In the genomic region with DNA sequence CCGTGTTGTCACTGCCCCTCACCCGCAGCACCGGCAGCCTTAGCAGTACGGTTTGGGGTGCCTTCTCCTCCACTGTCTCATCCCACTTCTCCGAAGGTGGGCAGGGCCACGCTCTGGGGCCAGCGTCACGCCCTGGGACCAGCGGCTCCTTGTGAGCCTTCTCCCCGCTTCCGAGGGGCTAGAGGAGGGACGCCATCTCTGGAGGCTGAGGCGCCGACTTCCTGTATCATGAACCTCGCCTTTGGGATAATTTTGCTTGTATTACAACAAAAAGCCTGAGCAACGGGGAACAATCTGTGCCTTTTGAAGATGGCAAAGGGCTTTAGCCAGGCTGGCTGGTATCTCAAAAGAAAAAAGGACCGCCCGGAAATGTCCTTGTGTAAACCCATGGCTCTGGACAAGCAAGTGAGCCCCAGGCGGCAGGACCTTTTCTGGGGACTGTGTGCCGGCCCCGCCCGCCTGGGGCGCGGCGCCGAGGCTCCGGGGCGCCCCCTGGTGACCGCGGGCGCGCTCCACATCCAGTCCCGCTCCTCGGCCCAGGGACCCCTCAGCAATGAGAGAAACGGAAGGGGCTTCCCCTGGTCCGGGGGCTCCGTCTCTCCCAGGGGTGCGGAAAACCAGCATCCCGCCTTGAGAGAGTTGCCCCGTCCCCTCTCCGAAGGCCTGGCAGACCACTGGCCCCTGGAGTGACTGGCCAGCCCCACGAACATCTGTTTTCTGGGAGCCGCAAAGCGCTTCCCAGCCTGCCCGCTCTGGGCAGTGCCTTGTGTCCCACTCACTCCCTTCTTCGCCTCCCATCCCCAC, we compare ENCODE assay signal across 8 cellular contexts. TPM values are rescaled to one million over a fixed set of nuclear protein-coding genes. Genes with fewer than 3 reads are reported as not detected.
DNase-seq lines count a peak whose midpoint lies in the region; ATAC-seq, FAIRE-seq and TF ChIP-seq lines count a peak whose summit lies in the region.

No MANE protein-coding gene starts in this region.

- H2BK12ac ChIP-seq in H1 (ENCODE audit: low read depth, low read length): peak overlapping the region; percentile 87; the same call in 1 of the 2 replicates

- no peak overlapping the region for H3K14ac ChIP-seq in H1 (ENCODE audit: insufficient read length)

- peak; percentile 85 for ATAC-seq in GM18498 (IDR thresholded peaks at IDR 0.05; ENCODE audit: unreplicated experiment)
- ATAC-seq in HG02840 (IDR thresholded peaks at IDR 0.05; ENCODE audit: low FRiP score, unreplicated experiment): peak; percentile 58

- peak; percentile 53 to 77 for TF ChIP-seq RAD21 in H1 (IDR thresholded peaks at IDR 0.05 in 1 of 2, conservative IDR thresholded peaks at IDR 0.05 in 1 of 2; ENCODE audit: low read depth in 2 of 2, low read length in 2 of 2)

- WGBS in H1 (ENCODE audit: extremely low coverage in 1 of 2, insufficient coverage in 1 of 2, insufficient read length in 1 of 2, insufficient replicate concordance in 2 of 2, low coverage in 1 of 2, low lambda C conversion rate in 2 of 2, missing lambda C conversion rate in 1 of 2), 2 experiments: 6% methylated on average over 33 of the region's 46 CpGs; no CpG with 5 or more reads in 1 of the 2 experiments
- no CpG with 5 or more reads among the region's 46 CpGs for WGBS in mesendoderm (ENCODE audit: extremely low coverage, insufficient coverage, low lambda C conversion rate)

- H3K27ac ChIP-seq in 22Rv1 (no peak overlapping the region), H1 (ENCODE audit: low read depth, low read length) (no peak overlapping the region; the same call in 1 of the 2 replicates), mesendoderm (ENCODE audit: low read depth, low read length) (peak overlapping the region; percentile 64)

- H3K4me3 ChIP-seq in H1 (ENCODE audit: extremely low read depth in 1 of 4, insufficient read depth in 2 of 4, low read depth in 3 of 4, low read length in 4 of 4) (peak overlapping the region; percentile 32 to 64 (median 46)), mesendoderm (ENCODE audit: low read length) (peak overlapping the region; percentile 46)

- H3K18ac ChIP-seq in H1 (ENCODE audit: extremely low read depth, low read length) (peak overlapping the region; percentile 95), mesendoderm (ENCODE audit: low read length) (peak overlapping the region; percentile 51)

- CTCF ChIA-PET in H1 (lab: Charles Lee; ENCODE audit: partially characterized antibody): interaction anchor here (0.6 to 2.9 kb wide), 13 partner anchors 8 to 377 kb away, joined by 3 to 40 read pairs (median 6); no protein-coding TSS in a partner anchor

- H3K4me1 ChIP-seq in H1 (replicated peaks in 1 of 4; ENCODE audit: control insufficient read depth in 3 of 4, insufficient read depth in 4 of 4, low read length in 3 of 4) (peaks cover 25 to 51% (median 36%) of the 10 kb centered on the region in 4 experiments), mesendoderm (ENCODE audit: control insufficient read depth, low read depth, low read length) (peaks cover 17% of the 10 kb centered on the region)

- peaks cover 11% of the 10 kb centered on the region; the same call in 1 of the 2 replicates for H3K23me2 ChIP-seq in H1 (ENCODE audit: low read depth, low read length)

- H2AFZ ChIP-seq in H1 (ENCODE audit: low read length): peak overlapping the region; percentile 27; the same call in 1 of the 2 replicates

- peak; percentile 49 for DNase-seq in NCI-H345 (lab: John Stamatoyannopoulos, UW)
- DNase-seq in activated CD8-positive, alpha-beta memory T cell treated with anti-CD3 and anti-CD28 coated beads for 24 hours: peak; percentile 91
- DNase-seq in H1 (ENCODE audit: low read depth in 1 of 2, low spot score in 2 of 2): peak in 1 of 2 experiments; percentile 88
- DNase-seq in mesendoderm: peak; percentile 78
- peak; percentile 43 to 58 for DNase-seq in stimulated activated CD8-positive, alpha-beta memory T cell treated with anti-CD3 and anti-CD28 coated beads, Interleukin-2, amount 100 ng/mL, for 48 hours (ENCODE audit: low read depth in 2 of 2)

- FAIRE-seq in H1 (lab: Jason Lieb, UNC): no peak

- H3K27me3 ChIP-seq in H1 (replicated peaks in 1 of 4; ENCODE audit: control insufficient read depth in 3 of 4, extremely low read depth in 1 of 4, insufficient read depth in 3 of 4, low read length in 3 of 4) (no peaks in the 10 kb centered on the region; a peak in 1 of 7 replicates), mesendoderm (ENCODE audit: insufficient read depth, low read length, poor library complexity) (no peaks in the 10 kb centered on the region)

- H3K9ac ChIP-seq in H1 (replicated peaks in 1 of 4; ENCODE audit: extremely low read depth in 1 of 4, low read depth in 3 of 4, low read length in 3 of 4) (peak overlapping the region in 2 of 4 experiments; percentile 18 to 25; a peak in 2 of 7 replicates), mesendoderm (ENCODE audit: low read length) (peak overlapping the region; percentile 82)

- H4K20me1 ChIP-seq in H1 (replicated peaks in 1 of 2; ENCODE audit: control insufficient read depth in 1 of 2, insufficient read depth in 2 of 2, low read length in 2 of 2): no peaks in the 10 kb centered on the region

- peak overlapping the region; percentile 65 to 85 for H3K4me2 ChIP-seq in H1 (ENCODE audit: insufficient read depth in 1 of 2, low read depth in 2 of 2, low read length in 2 of 2)
- peak overlapping the region; percentile 61 for H3K4me2 ChIP-seq in mesendoderm (ENCODE audit: low read length)

- peak overlapping the region; percentile 31 for H4K91ac ChIP-seq in H1 (replicated peaks; ENCODE audit: insufficient read length, low read length)

- H3K36me3 ChIP-seq in H1 (ENCODE audit: control insufficient read depth in 2 of 4, insufficient read depth in 4 of 4, low read length in 3 of 4): peaks cover 0 to 6% (median 0%) of the 10 kb centered on the region in 4 experiments; a peak in 3 of 8 replicates
- H3K36me3 ChIP-seq in mesendoderm (ENCODE audit: control insufficient read depth, insufficient read depth, low read length): no peaks in the 10 kb centered on the region

- POLR2A ChIA-PET in H1 (lab: Charles Lee; ENCODE audit: partially characterized antibody): interaction anchor here (0.7 to 2.3 kb wide), 7 partner anchors 8 to 42 kb away, joined by 3 to 11 read pairs (median 4); no protein-coding TSS in a partner anchor

- no peak for TF ChIP-seq POLR2A in H1 (IDR thresholded peaks at IDR 0.05; ENCODE audit: control extremely low read depth in 1 of 2, low read depth in 2 of 2, low read length in 2 of 2)

- H2BK120ac ChIP-seq in H1 (replicated peaks; ENCODE audit: low read depth, low read length): no peak overlapping the region
- no peak overlapping the region for H2BK120ac ChIP-seq in mesendoderm (ENCODE audit: low read depth, low read length)

- TF ChIP-seq EP300 in H1 (IDR thresholded peaks at IDR 0.05; ENCODE audit: borderline replicate concordance in 1 of 2, low read depth in 2 of 2, low read length in 2 of 2): no peak

- no peak overlapping the region for H2BK20ac ChIP-seq in H1 (ENCODE audit: low read length)

- no peaks in the 10 kb centered on the region for H3K79me2 ChIP-seq in H1 (ENCODE audit: control insufficient read depth in 1 of 2, insufficient read depth in 2 of 2, low read length in 2 of 2)
- H3K79me2 ChIP-seq in mesendoderm (ENCODE audit: control insufficient read depth, insufficient read depth, low read length): no peaks in the 10 kb centered on the region

- H3K56ac ChIP-seq in H1 (replicated peaks; ENCODE audit: insufficient read length, low read depth, low read length) (peak overlapping the region; percentile 12), mesendoderm (ENCODE audit: low read length) (peak overlapping the region; percentile 94)

- H2BK5ac ChIP-seq in H1 (ENCODE audit: low read depth, low read length) (peak overlapping the region; percentile 75; the same call in 1 of the 2 replicates), mesendoderm (ENCODE audit: low read length) (peak overlapping the region; percentile 54)

- H3K23ac ChIP-seq in H1 (ENCODE audit: insufficient read length): no peak overlapping the region
- H3K23ac ChIP-seq in mesendoderm (ENCODE audit: low read length): peak overlapping the region; percentile 99

- H2BK15ac ChIP-seq in H1 (ENCODE audit: low read length): no peak overlapping the region
- H2BK15ac ChIP-seq in mesendoderm (replicated peaks; ENCODE audit: low read depth): no peak overlapping the region

- H4K8ac ChIP-seq in H1 (ENCODE audit: extremely low read depth, insufficient read depth, low read length): peak overlapping the region; percentile 86
- H4K8ac ChIP-seq in mesendoderm (ENCODE audit: low read depth, low read length): no peak overlapping the region

- TF ChIP-seq CTCF in 22Rv1 (IDR thresholded peaks at IDR 0.05) (peak; percentile 97), H1 (IDR thresholded peaks at IDR 0.05; ENCODE audit: control extremely low read depth in 1 of 3, insufficient read depth in 1 of 3, low read depth in 1 of 3, low read length in 3 of 3) (peak; percentile 70 to 87 (median 77))

- no peaks in the 10 kb centered on the region for H3K9me3 ChIP-seq in H1 (ENCODE audit: insufficient read depth in 2 of 2, low read depth in 1 of 2, low read length in 1 of 2)

- H2AK5ac ChIP-seq in H1 (ENCODE audit: low read depth, low read length): no peak overlapping the region
- no peak overlapping the region for H2AK5ac ChIP-seq in mesendoderm (ENCODE audit: low read length)

- H3K79me1 ChIP-seq in H1 (ENCODE audit: low read depth, low read length) (no peaks in the 10 kb centered on the region), mesendoderm (ENCODE audit: low read length) (no peaks in the 10 kb centered on the region)

- H4K5ac ChIP-seq in H1 (ENCODE audit: insufficient read length, low read depth, low read length) (peak overlapping the region; percentile 56), mesendoderm (ENCODE audit: low read length) (no peak overlapping the region)

- H3K4ac ChIP-seq in H1 (replicated peaks; ENCODE audit: insufficient read length, low read depth, low read length) (no peak overlapping the region), mesendoderm (ENCODE audit: low read depth, low read length) (peak overlapping the region; percentile 64)

RNA-seq across cellular contexts. Expression of a gene that starts 3.8 kb away (rescaled TPM):
- total RNA-seq in H1 (2021; fragmentation: NEBNext Ultra II Directional; extraction: Animal tissue kit (Norgen Biotek cat#: 25700)): 0.67 and 0.80 TPM in 2 replicates
- polyA plus RNA-seq in H1 (2011; rRNA removed): 4.5 and 5.3 TPM in 2 replicates
- polyA plus RNA-seq in H1 (2011; cell fraction: cytosol; rRNA removed): 3.6 TPM
- polyA plus RNA-seq in H1 (2011; cell fraction: nucleus; rRNA removed): 6.4 TPM
- polyA plus RNA-seq in H1 (2012, experiment 1 of 2): 1.5 to 2.8 TPM (median 2.0 TPM) in 4 replicates
- 1.9 TPM for polyA plus RNA-seq in H1 (2012, experiment 2 of 2)
- 0.14 TPM for polyA plus RNA-seq in H1 (2013, experiment 1 of 2)
- 0.07 TPM for polyA plus RNA-seq in H1 (2013, experiment 2 of 2)
- 6.2 and 6.3 TPM in 2 replicates for polyA minus RNA-seq in H1 (2011; rRNA and poly(A)+ RNA removed)
- polyA minus RNA-seq in H1 (2011; cell fraction: cytosol; rRNA and poly(A)+ RNA removed): 2.8 TPM
- polyA minus RNA-seq in H1 (2011; cell fraction: nucleus; rRNA and poly(A)+ RNA removed): 6.5 TPM
- polyA plus RNA-seq in mesendoderm (2013, experiment 1 of 2): 0.10 TPM
- polyA plus RNA-seq in mesendoderm (2013, experiment 2 of 2): 0.10 TPM

RNA-seq across cellular contexts. Expression of a gene that starts 15.2 kb away (rescaled TPM):
- total RNA-seq in H1 (2021; fragmentation: NEBNext Ultra II Directional; extraction: Animal tissue kit (Norgen Biotek cat#: 25700)): 12.3 and 14.5 TPM in 2 replicates
- 14.3 and 16.1 TPM in 2 replicates for polyA plus RNA-seq in H1 (2011; rRNA removed)
- polyA plus RNA-seq in H1 (2011; cell fraction: cytosol; rRNA removed): 17.1 TPM
- polyA plus RNA-seq in H1 (2011; cell fraction: nucleus; rRNA removed): 36.6 TPM
- 7.0 to 11.7 TPM (median 8.8 TPM) in 4 replicates for polyA plus RNA-seq in H1 (2012, experiment 1 of 2)
- 5.5 TPM for polyA plus RNA-seq in H1 (2012, experiment 2 of 2)
- 7.2 TPM for polyA plus RNA-seq in H1 (2013, experiment 1 of 2)
- polyA plus RNA-seq in H1 (2013, experiment 2 of 2): 6.4 TPM
- polyA minus RNA-seq in H1 (2011; rRNA and poly(A)+ RNA removed): 12.2 and 16.5 TPM in 2 replicates
- 6.1 TPM for polyA minus RNA-seq in H1 (2011; cell fraction: cytosol; rRNA and poly(A)+ RNA removed)
- 29.0 TPM for polyA minus RNA-seq in H1 (2011; cell fraction: nucleus; rRNA and poly(A)+ RNA removed)
- polyA plus RNA-seq in mesendoderm (2013, experiment 1 of 2): 3.1 TPM
- 3.9 TPM for polyA plus RNA-seq in mesendoderm (2013, experiment 2 of 2)

RNA-seq across cellular contexts. Expression of a gene that starts 25.9 kb away (rescaled TPM):
- total RNA-seq in H1 (2021; fragmentation: NEBNext Ultra II Directional; extraction: Animal tissue kit (Norgen Biotek cat#: 25700)): 42.5 and 45.2 TPM in 2 replicates
- 9.6 and 18.2 TPM in 2 replicates for polyA plus RNA-seq in H1 (2011; rRNA removed)
- polyA plus RNA-seq in H1 (2011; cell fraction: cytosol; rRNA removed): 20.3 TPM
- polyA plus RNA-seq in H1 (2011; cell fraction: nucleus; rRNA removed): 7.0 TPM
- 18.8 to 33.6 TPM (median 19.8 TPM) in 4 replicates for polyA plus RNA-seq in H1 (2012, experiment 1 of 2)
- polyA plus RNA-seq in H1 (2012, experiment 2 of 2): 2.6 TPM
- polyA plus RNA-seq in H1 (2013, experiment 1 of 2): 40.3 TPM
- 40.4 TPM for polyA plus RNA-seq in H1 (2013, experiment 2 of 2)
- 10.3 and 11.8 TPM in 2 replicates for polyA minus RNA-seq in H1 (2011; rRNA and poly(A)+ RNA removed)
- 7.1 TPM for polyA minus RNA-seq in H1 (2011; cell fraction: cytosol; rRNA and poly(A)+ RNA removed)
- polyA minus RNA-seq in H1 (2011; cell fraction: nucleus; rRNA and poly(A)+ RNA removed): 10.3 TPM
- 64.7 TPM for polyA plus RNA-seq in mesendoderm (2013, experiment 1 of 2)
- polyA plus RNA-seq in mesendoderm (2013, experiment 2 of 2): 63.5 TPM
